In genomic region chr12:18591473-18591872, GRCh38 we compare ENCODE assay signal across 26 cellular contexts.
"Had no signal": no experiment of that assay in that cellular context is flagged by ENCODE, and none has a peak within 500 bp of the region (broad histone marks: within the 10 kb centered on the region; RNA-seq: fewer than 3 reads in every experiment).

No MANE protein-coding gene starts in this region.

- ATAC-seq: activated CD4-positive, alpha-beta T cell treated with anti-CD3 and anti-CD28 coated beads for 36 hours; activated naive CD4-positive, alpha-beta T cell treated with anti-CD3 and anti-CD28 coated beads, Interleukin-2, amount 50 U/mL, for 72 hours; activated T-cell treated with anti-CD3 and anti-CD28 coated beads, Interleukin-2, amount 50 U/mL, for 72 hours; effector memory CD8-positive, alpha-beta T cell; foreskin keratinocyte; gastrocnemius medialis; heart right ventricle; T-helper 17 cell had no signal

- H3K27ac ChIP-seq: ascending aorta, esophagus muscularis mucosa, foreskin keratinocyte, gastrocnemius medialis, heart right ventricle had no signal

- H3K36me3 ChIP-seq: ascending aorta, esophagus muscularis mucosa, gastrocnemius medialis, heart right ventricle had no signal

- DNase-seq: activated CD4-positive, alpha-beta memory T cell treated with anti-CD3 and anti-CD28 coated beads, Interleukin-2, amount 10 ng/mL, durations not matched to agents 7 days and 5 days; activated CD4-positive, alpha-beta T cell treated with anti-CD3 and anti-CD28 coated beads for 36 hours; activated CD4-positive, alpha-beta T cell treated with anti-CD3 and anti-CD28 coated beads, Interleukin-2, amount 10 ng/mL, durations not matched to agents 24 days and 14 days; activated CD4-positive, CD25-positive, alpha-beta regulatory T cell; activated CD4-positive, CD25-positive, alpha-beta regulatory T cell treated with anti-CD3 and anti-CD28 coated beads, Interleukin-2, amount 50 U/mL, for 72 hours; activated CD8-positive, alpha-beta memory T cell treated with anti-CD3 and anti-CD28 coated beads, Interleukin-2, amount 50 U/mL, for 48 hours; activated gamma-delta T cell; activated naive CD4-positive, alpha-beta T cell; activated naive CD4-positive, alpha-beta T cell treated with anti-CD3 and anti-CD28 coated beads, Interleukin-2, amount 10 ng/mL, durations not matched to agents 7 days and 5 days; activated naive CD8-positive, alpha-beta T cell treated with anti-CD3 and anti-CD28 coated beads, Interleukin-2, amount 10 ng/mL, durations not matched to agents 7 days and 5 days; activated T-cell treated with anti-CD3 and anti-CD28 coated beads for 4 hours; activated T-cell treated with anti-CD3 and anti-CD28 coated beads, Interleukin-2, amount 50 U/mL, for 24 hours; activated T-cell treated with anti-CD3 and anti-CD28 coated beads, Interleukin-2, amount 50 U/mL, for 72 hours; caudate nucleus; cortex of kidney; dermis blood vessel endothelial cell; effector CD4-positive, alpha-beta T cell; effector memory CD8-positive, alpha-beta T cell; foreskin keratinocyte; gastrocnemius medialis; heart right ventricle; T-helper 1 cell; T-helper 17 cell had no signal

- H3K27me3 ChIP-seq: ascending aorta, esophagus muscularis mucosa, foreskin keratinocyte, gastrocnemius medialis, heart right ventricle had no signal

- H3K4me3 ChIP-seq: ascending aorta, esophagus muscularis mucosa, gastrocnemius medialis, heart right ventricle had no signal
